Comparison of ENCODE assay signal across 9 cellular contexts in the genomic region with DNA sequence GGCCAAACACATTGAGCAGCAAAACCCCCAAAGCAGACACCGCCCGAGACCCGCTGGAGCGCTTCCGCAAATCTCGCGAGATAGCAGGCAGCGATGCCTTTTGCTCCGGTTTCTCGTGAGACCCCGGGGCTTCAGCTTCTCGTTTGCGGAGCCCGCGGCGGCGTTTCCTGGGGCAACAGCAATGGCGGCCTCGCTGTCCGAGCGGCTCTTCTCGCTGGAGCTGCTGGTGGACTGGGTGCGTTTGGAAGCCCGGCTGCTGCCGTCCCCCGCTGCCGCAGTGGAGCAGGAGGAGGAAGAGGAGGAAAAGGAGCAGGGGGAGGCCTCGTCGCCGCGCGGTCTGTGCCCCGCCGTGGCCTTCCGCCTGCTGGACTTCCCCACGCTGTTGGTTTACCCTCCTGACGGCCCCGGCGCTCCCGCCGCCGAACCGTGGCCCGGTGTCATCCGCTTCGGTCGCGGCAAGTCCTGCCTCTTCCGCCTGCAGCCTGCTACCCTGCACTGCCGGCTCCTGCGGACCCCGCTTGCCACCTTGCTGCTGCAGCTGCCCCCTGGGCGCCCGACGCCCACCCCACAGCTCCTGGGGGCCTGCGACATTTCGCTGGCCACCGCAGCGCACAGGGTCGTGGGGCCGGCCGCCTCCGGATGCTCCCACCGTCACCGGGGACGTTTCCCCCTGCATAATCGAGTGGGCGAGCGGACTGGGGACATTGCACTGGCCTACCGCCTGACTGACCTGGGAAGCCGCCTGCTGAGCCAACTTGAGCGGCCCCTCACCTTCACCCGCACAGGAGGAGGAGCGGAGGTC. TPM values are rescaled to one million over a fixed set of nuclear protein-coding genes. Genes with fewer than 3 reads are reported as not detected.
A peak's percentile ranks its signal among the peaks of the same experiment; 100 is the strongest.
DNase-seq lines count a peak whose midpoint lies in the region; ATAC-seq, FAIRE-seq and TF ChIP-seq lines count a peak whose summit lies in the region.
"Had no signal": no experiment of that assay in that cellular context is flagged by ENCODE, and none has a peak within 500 bp of the region (broad histone marks: within the 10 kb centered on the region; RNA-seq: fewer than 3 reads in every experiment).

A gene with protein sequence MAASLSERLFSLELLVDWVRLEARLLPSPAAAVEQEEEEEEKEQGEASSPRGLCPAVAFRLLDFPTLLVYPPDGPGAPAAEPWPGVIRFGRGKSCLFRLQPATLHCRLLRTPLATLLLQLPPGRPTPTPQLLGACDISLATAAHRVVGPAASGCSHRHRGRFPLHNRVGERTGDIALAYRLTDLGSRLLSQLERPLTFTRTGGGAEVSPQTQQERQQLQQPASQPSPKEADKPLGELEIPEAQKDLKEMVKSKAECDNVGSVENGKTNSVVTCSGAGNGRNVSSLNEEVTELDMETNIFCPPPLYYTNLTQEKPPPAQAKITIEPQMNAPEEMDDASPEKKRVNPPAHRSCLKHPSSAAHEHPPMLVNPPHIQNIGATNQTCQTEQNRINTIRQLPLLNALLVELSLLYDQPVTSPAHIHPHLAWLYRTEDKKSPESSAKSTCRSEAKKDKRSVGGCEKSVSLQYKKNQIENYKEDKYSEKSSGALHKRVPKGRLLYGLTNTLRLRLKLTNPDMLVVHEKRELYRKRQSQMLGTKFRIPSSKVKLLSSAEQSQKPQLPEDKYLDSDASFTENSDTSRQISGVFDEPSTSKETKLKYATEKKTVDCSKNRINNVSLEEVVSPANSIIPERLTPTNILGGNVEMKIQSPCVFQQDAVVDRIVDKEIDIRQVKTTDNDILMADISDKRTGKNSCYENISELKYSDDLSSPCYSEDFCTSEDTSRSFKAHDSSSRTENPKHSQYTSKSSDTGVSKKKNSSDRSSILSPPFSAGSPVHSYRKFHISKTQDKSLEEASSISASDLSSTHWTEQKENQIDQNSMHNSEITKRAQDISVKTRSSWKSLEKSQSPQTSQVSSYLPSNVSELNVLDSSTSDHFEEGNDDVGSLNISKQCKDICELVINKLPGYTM (plus strand): TSS at position 148 of the 802 bp plus-strand sequence. CDS start 34 bp downstream, at position 182.

- SMC1A ChIA-PET in GM12878 (lab: Charles Lee; ENCODE audit: uncharacterized antibody, unreplicated experiment) = no interaction called here

- peaks cover 4% of the 10 kb centered on the region; the same call in 1 of the 2 replicates for H3K79me2 ChIP-seq in GM12878 (ENCODE audit: control insufficient read depth, insufficient read depth, low read length)

- peak; percentile 93 for DNase-seq in DMS53 (lab: John Stamatoyannopoulos, UW)
- peak; percentile 90 for DNase-seq in MG63
- peak; percentile 66 for DNase-seq in UCSD-AML1 (lab: John Stamatoyannopoulos, UW; ENCODE audit: unreplicated experiment)
- peak; percentile 51 for DNase-seq in GM12878 (ENCODE audit: low read depth, low spot score)
- DNase-seq in iPS DF 4.7 (ENCODE audit: extremely low read depth, low spot score) = peak; percentile 51
- peak; percentile 82 for DNase-seq in sigmoid colon
- no peak for DNase-seq in LoVo (ENCODE audit: low spot score)

- H3K4me2 ChIP-seq in GM12878 (ENCODE audit: control insufficient read depth, insufficient read depth) = peak within 1 kb of the TSS; percentile 70

- under 1% methylated on average over 63 of the region's 74 CpGs for WGBS in GM12878 (ENCODE audit: insufficient coverage, insufficient replicate concordance, low lambda C conversion rate, missing lambda C conversion rate)
- WGBS in sigmoid colon, 2 donors = 11 to 20% methylated on average over 74 of the region's 74 CpGs

- FAIRE-seq in GM12878 (lab: Jason Lieb, UNC) = peak; percentile 62
- FAIRE-seq: TTC549 had no signal

- peak; percentile 83 for TF ChIP-seq POLR2A in GM12878 (IDR thresholded peaks at IDR 0.05; ENCODE audit: low read depth, low read length)
- TF ChIP-seq POLR2A in sigmoid colon (IDR thresholded peaks at IDR 0.05) = no peak

- H3K27me3 ChIP-seq in MG63 = no peaks in the 10 kb centered on the region
- H3K27me3 ChIP-seq in GM12878 (replicated peaks in 1 of 2; ENCODE audit: control insufficient read depth in 2 of 2, insufficient read depth in 2 of 2, low read length in 1 of 2) = no peaks in the 10 kb centered on the region
- no peaks in the 10 kb centered on the region for H3K27me3 ChIP-seq in sigmoid colon

- H3K36me3 ChIP-seq in MG63 (no peaks in the 10 kb centered on the region), GM12878 (ENCODE audit: control insufficient read depth in 2 of 2, insufficient read depth in 2 of 2, low read length in 1 of 2) (no peaks in the 10 kb centered on the region), sigmoid colon (no peaks in the 10 kb centered on the region)

- RAD21 ChIA-PET in GM12878 (lab: Charles Lee; ENCODE audit: unreplicated experiment) = no interaction called here

- in situ Hi-C loops in GM12878 (cut with MboI) = no loop called here

- intact Hi-C loops in GM12878 (cut with micrococcal nuclease; ENCODE audit: unreplicated experiment) (loop anchor here (5.0 kb wide), 1 partner anchor 147 kb away; a partner anchor contains a TSS), sigmoid colon (cut with DNase I) (loop anchor here (10.0 kb wide), 1 partner anchor 149 kb away; a partner anchor contains a TSS)

- no TSS peak for BruUV-seq in GM12878 (replicated peaks; lab: Mats Ljungman, UMichigan)

- ATAC-seq in GM21576 (IDR thresholded peaks at IDR 0.05; ENCODE audit: unreplicated experiment) (peak; percentile 91), GM12878 (peak; percentile 90)

- H3K9me3 ChIP-seq in MG63 (no peaks in the 10 kb centered on the region), GM12878 (replicated peaks; ENCODE audit: control insufficient read depth, insufficient read depth, low read length) (no peaks in the 10 kb centered on the region), sigmoid colon (no peaks in the 10 kb centered on the region)

- H2AFZ ChIP-seq in GM12878 (ENCODE audit: control insufficient read depth, low read depth, low read length) = peak within 1 kb of the TSS; percentile 93

- no peak for TF ChIP-seq CTCF in GM12878 (IDR thresholded peaks at IDR 0.05 in 2 of 3, conservative IDR thresholded peaks at IDR 0.05 in 1 of 3; ENCODE audit: control insufficient read depth in 2 of 3, extremely low read depth in 1 of 3, insufficient read depth in 1 of 3, low read depth in 3 of 3, low read length in 3 of 3)
- no peak for TF ChIP-seq CTCF in sigmoid colon (IDR thresholded peaks at IDR 0.05)

- H3K9ac ChIP-seq in GM12878 (ENCODE audit: control insufficient read depth, insufficient read depth, low read length) = peak within 1 kb of the TSS; percentile 79

- H3K27ac ChIP-seq in GM12878 (ENCODE audit: control insufficient read depth, insufficient read depth) (peak within 1 kb of the TSS; percentile 74), sigmoid colon (peak within 1 kb of the TSS; percentile 75 to 80 (median 76))

- TF ChIP-seq RAD21 in GM12878 (IDR thresholded peaks at IDR 0.05; ENCODE audit: insufficient read depth, low read depth, low read length) = no peak

- H3K4me1 ChIP-seq in GM12878 (ENCODE audit: control insufficient read depth, insufficient read depth, low read length) (peaks cover 11% of the 10 kb centered on the region), sigmoid colon (peaks cover 0 to 17% (median 8%) of the 10 kb centered on the region in 4 donors)

- peak within 1 kb of the TSS; percentile 74 for H3K4me3 ChIP-seq in MG63
- H3K4me3 ChIP-seq in GM12878 = peak within 1 kb of the TSS; percentile 85
- peak within 1 kb of the TSS; percentile 63 to 80 (median 70) for H3K4me3 ChIP-seq in sigmoid colon

- POLR2A ChIA-PET in GM12878 (lab: Charles Lee) = no interaction called here

- CTCF ChIA-PET in GM12878 (lab: Yijun Ruan, JAX) = interaction anchor here (0.7 kb wide), 1 partner anchor 15 kb away, joined by 3 read pairs; no protein-coding TSS in a partner anchor

- H4K20me1 ChIP-seq in GM12878 (ENCODE audit: control insufficient read depth, insufficient read depth) = no peaks in the 10 kb centered on the region

- TF ChIP-seq EP300 in GM12878 (IDR thresholded peaks at IDR 0.05; ENCODE audit: borderline replicate concordance in 1 of 2, control insufficient read depth in 1 of 2, low read depth in 2 of 2, low read length in 2 of 2) = no peak
- no peak for TF ChIP-seq EP300 in sigmoid colon (IDR thresholded peaks at IDR 0.05)

TF ChIP-seq in GM12878, 131 proteins besides CTCF, POLR2A, EP300 and RAD21 (continues in another document):
- TF ChIP-seq EED (IDR thresholded peaks at IDR 0.05; ENCODE audit: low read depth) (0 out of 2 replicates have a peak, but pooled peaks have one; percentile 16), RCOR1 (conservative IDR thresholded peaks at IDR 0.05; ENCODE audit: low read depth, low read length) (peak; percentile 99), BRCA1 (IDR thresholded peaks at IDR 0.05; ENCODE audit: low read depth, low read length) (peak; percentile 95), HDGF (IDR thresholded peaks at IDR 0.05) (no peak), CBX5 (IDR thresholded peaks at IDR 0.05; ENCODE audit: low read depth) (0 out of 2 replicates have a peak, but pooled peaks have one; percentile 23), POLR2AphosphoS5 (IDR thresholded peaks at IDR 0.05; ENCODE audit: low read length) (peak; percentile 85)

RNA-seq across cellular contexts. Expression of the gene that starts here (rescaled TPM):
- total RNA-seq in MG63 (2014; rRNA removed; shearing (Covaris generic); ENCODE audit: low replicate concordance) = 1.9 and 3.2 TPM in 2 replicates
- 9.4 and 10.5 TPM in 2 replicates for total RNA-seq in GM12878 (2013; cell fraction: nucleolus; rRNA removed)
- total RNA-seq in GM12878 (2014; rRNA removed) = 3.9 and 4.7 TPM in 2 replicates
- total RNA-seq in GM12878 (2014; rRNA removed; fragmentation: Illumina TruSeq; extraction: Trizol) = 4.2 TPM in 2 replicates
- 4.4 and 4.7 TPM in 2 replicates for total RNA-seq in GM12878 (2021)
- 1.3 TPM for polyA plus RNA-seq in GM12878 (2011; ENCODE audit: low read depth)
- 4.3 and 5.7 TPM in 2 replicates for polyA plus RNA-seq in GM12878 (2011; rRNA removed)
- 1.6 and 2.1 TPM in 2 replicates for polyA plus RNA-seq in GM12878 (2011; cell fraction: cytosol; rRNA removed)
- 6.9 and 7.2 TPM in 2 replicates for polyA plus RNA-seq in GM12878 (2011; cell fraction: nucleus; rRNA removed)
- 2.6 and 2.7 TPM in 2 replicates for polyA plus RNA-seq in GM12878 (2012)
- polyA plus RNA-seq in GM12878 (2014; fragmentation: Illumina TruSeq; extraction: Trizol) = 5.0 and 6.3 TPM in 2 replicates
- 1 to 10 TPM in 1 of 2 experiments, under 1 TPM in 1; 0.85 to 1.3 TPM for polyA plus RNA-seq in GM12878 (2014; fragmentation: Nextera tagmentation; extraction: Ambion mirVana)
- 3.0 and 4.2 TPM in 2 replicates for polyA plus RNA-seq in GM12878 (2014; rRNA removed)
- 1 to 10 TPM; 4.5 to 5.0 TPM for polyA plus RNA-seq in GM12878 (2016; fragmentation: Nextera tagmentation; extraction: Ambion mirVana)
- 3.5 and 4.2 TPM in 2 replicates for polyA minus RNA-seq in GM12878 (2011; rRNA and poly(A)+ RNA removed)
- 1.8 and 2.1 TPM in 2 replicates for polyA minus RNA-seq in GM12878 (2011; cell fraction: cytosol; rRNA and poly(A)+ RNA removed)
- 11.4 and 15.4 TPM in 2 replicates for polyA minus RNA-seq in GM12878 (2011; cell fraction: nucleus; rRNA and poly(A)+ RNA removed)
- total RNA-seq in sigmoid colon = 1 to 10 TPM; 1.4 to 3.3 (median 2.7) TPM
- polyA plus RNA-seq in sigmoid colon = 1 to 10 TPM in 1 of 3 donors, under 1 TPM in 2; 0.46 to 2.0 (median 0.60) TPM
